Comparison of ENCODE assay signal across 10 cellular contexts in genomic region chr16:820009-820408, GRCh38. TPM values are rescaled to one million over a fixed set of nuclear protein-coding genes. Genes with fewer than 3 reads are reported as not detected.
"Had no signal": no experiment of that assay in that cellular context is flagged by ENCODE, and none has a peak within 500 bp of the region (broad histone marks: within the 10 kb centered on the region; RNA-seq: fewer than 3 reads in every experiment).

No MANE protein-coding gene starts in this region.

RNA-seq across cellular contexts. Expression of gene GNG13, which starts 19.5 kb away (rescaled TPM):
- total RNA-seq: activated CD4-positive, alpha-beta T cell treated with anti-CD3 and anti-CD28 coated beads, Interleukin-2, amount 10 ng/mL, durations not matched to agents 24 days and 14 days; activated CD8-positive, alpha-beta memory T cell treated with anti-CD3 and anti-CD28 coated beads, Interleukin-2, amount 10 ng/mL, durations not matched to agents 7 days and 5 days; adrenal gland; astrocyte; body of pancreas; breast epithelium; cardiac septum; NCI-H460; RPMI7951; SJCRH30 had no signal

RNA-seq across cellular contexts. Expression of gene MSLN, which starts 59.5 kb away (rescaled TPM):
- total RNA-seq: activated CD4-positive, alpha-beta T cell treated with anti-CD3 and anti-CD28 coated beads, Interleukin-2, amount 10 ng/mL, durations not matched to agents 24 days and 14 days; activated CD8-positive, alpha-beta memory T cell treated with anti-CD3 and anti-CD28 coated beads, Interleukin-2, amount 10 ng/mL, durations not matched to agents 7 days and 5 days; astrocyte; cardiac septum; RPMI7951; SJCRH30 had no signal
